8 cellular contexts compared by ENCODE assay signal in genomic region chr19:1725100-1726064, GRCh38. TPM values are rescaled to one million over a fixed set of nuclear protein-coding genes. Genes with fewer than 3 reads are reported as not detected.
A peak's percentile ranks its signal among the peaks of the same experiment; 100 is the strongest.
DNase-seq lines count a peak whose midpoint lies in the region; ATAC-seq and TF ChIP-seq lines count a peak whose summit lies in the region.

No MANE protein-coding gene starts in this region.

- DNase-seq in AG10803 (ENCODE audit: low read depth) (peak; percentile 26), HFF-Myc (ENCODE audit: extremely low read depth, low read depth) (no peak), T-helper 9 cell (peak; percentile 7), ecto neural progenitor cell (ENCODE audit: low spot score) (peak; percentile 89), lung microvascular endothelial cell (ENCODE audit: low read depth in 2 of 2) (peak; percentile 38 to 64)
- DNase-seq in stimulated activated CD8-positive, alpha-beta memory T cell treated with anti-CD3 and anti-CD28 coated beads, Interleukin-4, amount 100 ng/mL, for 24 hours (ENCODE audit: low read depth) = peak; percentile 22

- TF ChIP-seq CTCF in AG10803 (conservative IDR thresholded peaks at IDR 0.05; ENCODE audit: low read length) (no peak), HFF-Myc (IDR thresholded peaks at IDR 0.05; ENCODE audit: low read depth, low read length, missing control alignments) (no peak)

- no peak for ATAC-seq in GM21737 (IDR thresholded peaks at IDR 0.05; ENCODE audit: unreplicated experiment)
- no peak for ATAC-seq in GM19467 (IDR thresholded peaks at IDR 0.05; ENCODE audit: unreplicated experiment)

- H3K4me3 ChIP-seq in AG10803 (ENCODE audit: low read length) (peak overlapping the region; percentile 62), HFF-Myc (replicated peaks; ENCODE audit: low read depth, low read length) (peak overlapping the region; percentile 43)

RNA-seq across cellular contexts. Expression of gene ONECUT3, which starts 27.9 kb away (rescaled TPM):
- total RNA-seq in lung microvascular endothelial cell = not detected in 2 replicates
